ENCODE assay signal across 10 cellular contexts in the genomic region with DNA sequence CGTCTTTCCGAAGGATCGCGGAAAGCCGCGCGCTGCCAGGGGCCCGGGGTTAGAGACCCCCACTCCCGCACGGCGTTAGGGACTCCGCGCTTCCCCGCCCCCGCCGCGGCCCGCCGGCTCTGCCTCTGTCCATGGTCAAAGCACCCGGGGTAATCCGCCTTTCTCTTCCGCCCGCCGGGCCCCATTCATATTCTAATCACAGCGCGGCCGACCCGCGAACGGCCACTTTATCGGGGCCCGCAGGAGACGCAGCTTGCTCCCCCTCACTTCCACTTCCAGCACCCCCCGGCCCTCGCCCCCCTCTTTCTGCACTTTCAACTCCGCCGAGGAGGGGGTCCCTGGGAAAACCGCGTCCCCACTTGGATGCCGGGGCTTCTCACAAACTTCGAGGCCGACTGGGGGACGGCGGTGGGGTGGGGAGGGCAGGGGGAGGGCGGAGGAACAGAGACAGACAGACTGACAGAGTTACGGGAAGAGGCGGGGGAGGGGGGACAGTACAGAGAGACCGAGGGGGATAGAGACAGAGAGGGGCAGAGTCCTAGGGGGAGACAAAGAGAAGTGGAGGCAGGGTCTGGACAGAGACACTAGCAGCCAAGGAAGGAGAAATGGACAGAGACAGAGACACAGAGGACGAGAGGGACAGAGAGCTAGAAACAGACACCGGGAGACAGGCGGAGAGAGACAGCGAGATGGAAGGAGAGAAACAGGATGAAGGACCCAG. TPM values are rescaled to one million over a fixed set of nuclear protein-coding genes. Genes with fewer than 3 reads are reported as not detected.
DNase-seq lines count a peak whose midpoint lies in the region; ATAC-seq, FAIRE-seq and TF ChIP-seq lines count a peak whose summit lies in the region.
"Had no signal": no experiment of that assay in that cellular context is flagged by ENCODE, and none has a peak within 500 bp of the region (broad histone marks: within the 10 kb centered on the region; RNA-seq: fewer than 3 reads in every experiment).

No MANE protein-coding gene starts in this region.

- FAIRE-seq in H1 (lab: Jason Lieb, UNC) = peak; percentile 39
- no peak for FAIRE-seq in HTR-8/SVneo (lab: Jason Lieb, UNC)

- H3K4ac ChIP-seq in H1 (replicated peaks; ENCODE audit: insufficient read length, low read depth, low read length) = no peak overlapping the region

- H3K4me1 ChIP-seq in MM.1S (ENCODE audit: low read length) (no peaks in the 10 kb centered on the region), H1 (replicated peaks in 1 of 4; ENCODE audit: control insufficient read depth in 3 of 4, insufficient read depth in 4 of 4, low read length in 3 of 4) (peaks cover 7 to 31% (median 18%) of the 10 kb centered on the region in 4 experiments), transverse colon (peaks cover 4 to 55% (median 44%) of the 10 kb centered on the region in 4 donors)

- no peaks in the 10 kb centered on the region for H3K36me3 Mint-ChIP-seq in nephron progenitor cell (ENCODE audit: low read depth)

- H3K9me3 ChIP-seq in MM.1S (replicated peaks; ENCODE audit: insufficient read depth, low read length) = no peaks in the 10 kb centered on the region
- no peaks in the 10 kb centered on the region; a peak in 1 of 4 replicates for H3K9me3 ChIP-seq in H1 (ENCODE audit: insufficient read depth in 2 of 2, low read depth in 1 of 2, low read length in 1 of 2)
- H3K9me3 ChIP-seq in transverse colon = no peaks in the 10 kb centered on the region

- 0 out of 2 replicates have a peak overlapping the region, but pooled peaks have one; percentile 3 for H2AK5ac ChIP-seq in H1 (ENCODE audit: low read depth, low read length)

- peak overlapping the region; percentile 66 for H3K4me3 Mint-ChIP-seq in nephron progenitor cell

- H4K91ac ChIP-seq in H1 (replicated peaks; ENCODE audit: insufficient read length, low read length) = no peak overlapping the region

- H3K14ac ChIP-seq in H1 (ENCODE audit: insufficient read length) = no peak overlapping the region

- POLR2A ChIA-PET in H1 (lab: Charles Lee; ENCODE audit: partially characterized antibody) = interaction anchor here (1.0 kb wide), 1 partner anchor 193 kb away, joined by 3 read pairs; a partner anchor contains a TSS

- H3K79me2 ChIP-seq in MM.1S (ENCODE audit: low read length) = no peaks in the 10 kb centered on the region
- no peaks in the 10 kb centered on the region for H3K79me2 ChIP-seq in H1 (ENCODE audit: control insufficient read depth in 1 of 2, insufficient read depth in 2 of 2, low read length in 2 of 2)

- H3K23ac ChIP-seq in H1 (ENCODE audit: insufficient read length) = no peak overlapping the region

- no peak overlapping the region for H2BK120ac ChIP-seq in H1 (replicated peaks; ENCODE audit: low read depth, low read length)

- H3K4me1 Mint-ChIP-seq in nephron progenitor cell = peaks cover 39% of the 10 kb centered on the region

- CTCF ChIA-PET in H1 (lab: Charles Lee; ENCODE audit: partially characterized antibody) = interaction anchor here (0.8 to 1.5 kb wide), 3 partner anchors 192 to 241 kb away, joined by 3 to 5 read pairs (median 4); a partner anchor contains a TSS

- H3F3A ChIP-seq in MM.1S (ENCODE audit: insufficient read depth, low read length) = no peaks in the 10 kb centered on the region

- DNase-seq in DMS53 (lab: John Stamatoyannopoulos, UW) = peak; percentile 81
- no peak for DNase-seq in MM.1S
- peak in 1 of 2 experiments; percentile 84 for DNase-seq in H1 (ENCODE audit: low read depth in 1 of 2, low spot score in 2 of 2)
- peak; percentile 81 for DNase-seq in nephron progenitor cell
- no peak for DNase-seq in transverse colon
- no peak for DNase-seq in HTR-8/SVneo (ENCODE audit: insufficient read length, low spot score)
- DNase-seq: activated effector memory CD4-positive, alpha-beta T cell treated with anti-CD3 and anti-CD28 coated beads, Interleukin-2, amount 50 U/mL, for 16 hours had no signal

- peaks cover 20% of the 10 kb centered on the region; the same call in 1 of the 2 replicates for H3K23me2 ChIP-seq in H1 (ENCODE audit: low read depth, low read length)

- in situ Hi-C loops in transverse colon (cut with MboI; ENCODE audit: low pct_ligation_motif_present in 1 of 4, low pct_unique_long_range_greater_than_20kb in 1 of 4, low sequenced_read_pairs in 3 of 4) = no loop called here

- no peaks in the 10 kb centered on the region for H4K20me1 ChIP-seq in MM.1S (ENCODE audit: insufficient read depth, low read length)
- H4K20me1 ChIP-seq in H1 (replicated peaks in 1 of 2; ENCODE audit: control insufficient read depth in 1 of 2, insufficient read depth in 2 of 2, low read length in 2 of 2) = peaks cover 10 to 29% of the 10 kb centered on the region in 2 experiments

- 1% methylated on average over 31 of the region's 52 CpGs; no CpG with 5 or more reads in 1 of the 2 experiments for WGBS in H1 (ENCODE audit: extremely low coverage in 1 of 2, insufficient coverage in 1 of 2, insufficient read length in 1 of 2, insufficient replicate concordance in 2 of 2, low coverage in 1 of 2, low lambda C conversion rate in 2 of 2, missing lambda C conversion rate in 1 of 2), 2 experiments
- 3 to 15% methylated on average over 7 to 51 of the region's 52 CpGs for WGBS in transverse colon (ENCODE audit: low coverage in 1 of 2), 2 donors

- no peaks in the 10 kb centered on the region for H3K9me3 Mint-ChIP-seq in nephron progenitor cell

- TF ChIP-seq EP300 in H1 (IDR thresholded peaks at IDR 0.05; ENCODE audit: borderline replicate concordance in 1 of 2, low read depth in 2 of 2, low read length in 2 of 2) = peak in 1 of 2 experiments; percentile 67; a peak in 1 of 3 replicates
- no peak for TF ChIP-seq EP300 in transverse colon (IDR thresholded peaks at IDR 0.05; ENCODE audit: low read depth)

- H3K79me1 ChIP-seq in H1 (ENCODE audit: low read depth, low read length) = no peaks in the 10 kb centered on the region

- H3K9me2 ChIP-seq in MM.1S (replicated peaks; ENCODE audit: insufficient read depth, low read length) = no peaks in the 10 kb centered on the region

- peaks cover 99% of the 10 kb centered on the region for H3K27me3 Mint-ChIP-seq in nephron progenitor cell (ENCODE audit: low read depth, poor library complexity)

- H2AFZ ChIP-seq in MM.1S (ENCODE audit: low read length) (no peak overlapping the region), H1 (ENCODE audit: low read length) (no peak overlapping the region)

- ATAC-seq in GM18498 (IDR thresholded peaks at IDR 0.05; ENCODE audit: unreplicated experiment) (no peak), esophagus mucosa (no peak)

- H3K27me3 ChIP-seq in MM.1S (replicated peaks; ENCODE audit: insufficient read depth, low read length) = peaks cover 48% of the 10 kb centered on the region
- peaks cover 66 to 83% (median 79%) of the 10 kb centered on the region in 4 experiments for H3K27me3 ChIP-seq in H1 (replicated peaks in 1 of 4; ENCODE audit: control insufficient read depth in 3 of 4, extremely low read depth in 1 of 4, insufficient read depth in 3 of 4, low read length in 3 of 4)
- peaks cover 100% of the 10 kb centered on the region for H3K27me3 ChIP-seq in transverse colon

- no peak overlapping the region; the same call in 1 of the 2 replicates for H3K18ac ChIP-seq in H1 (ENCODE audit: extremely low read depth, low read length)

- no peak overlapping the region for H4K8ac ChIP-seq in H1 (ENCODE audit: extremely low read depth, insufficient read depth, low read length)

- H4K5ac ChIP-seq in H1 (ENCODE audit: insufficient read length, low read depth, low read length) = no peak overlapping the region

- peak overlapping the region; percentile 21; the same call in 1 of the 2 replicates for H3K4me2 ChIP-seq in MM.1S (ENCODE audit: low read depth, low read length)
- H3K4me2 ChIP-seq in H1 (ENCODE audit: insufficient read depth in 1 of 2, low read depth in 2 of 2, low read length in 2 of 2) = peak overlapping the region; percentile 88 to 91

- TF ChIP-seq RAD21 in H1 (IDR thresholded peaks at IDR 0.05 in 1 of 2, conservative IDR thresholded peaks at IDR 0.05 in 1 of 2; ENCODE audit: low read depth in 2 of 2, low read length in 2 of 2) = no peak

- H3K36me3 ChIP-seq in MM.1S (replicated peaks; ENCODE audit: insufficient read depth, low read length) (no peaks in the 10 kb centered on the region), H1 (ENCODE audit: control insufficient read depth in 2 of 4, insufficient read depth in 4 of 4, low read length in 3 of 4) (no peaks in the 10 kb centered on the region; a peak in 1 of 8 replicates), transverse colon (no peaks in the 10 kb centered on the region)

- no peak for TF ChIP-seq POLR2A in H1 (IDR thresholded peaks at IDR 0.05; ENCODE audit: control extremely low read depth in 1 of 2, low read depth in 2 of 2, low read length in 2 of 2)
- TF ChIP-seq POLR2A in transverse colon (IDR thresholded peaks at IDR 0.05) = no peak

- H3K56ac ChIP-seq in H1 (replicated peaks; ENCODE audit: insufficient read length, low read depth, low read length) = no peak overlapping the region

- H3K27ac Mint-ChIP-seq in nephron progenitor cell = no peak overlapping the region

- no peak overlapping the region for H2BK5ac ChIP-seq in H1 (ENCODE audit: low read depth, low read length)

- intact Hi-C loops in transverse colon (cut with DNase I; ENCODE audit: low total_unique reads) = loop anchor here (10.0 kb wide), 1 partner anchor 53 kb away; no protein-coding TSS in a partner anchor

- H3K9ac ChIP-seq in MM.1S (ENCODE audit: low read length) (no peak overlapping the region), H1 (replicated peaks in 1 of 4; ENCODE audit: extremely low read depth in 1 of 4, low read depth in 3 of 4, low read length in 3 of 4) (no peak overlapping the region; a peak in 1 of 7 replicates)

- H3K4me3 ChIP-seq in MM.1S (ENCODE audit: low read length) (no peak overlapping the region), H1 (ENCODE audit: extremely low read depth in 1 of 4, insufficient read depth in 2 of 4, low read depth in 3 of 4, low read length in 4 of 4) (peak overlapping the region; percentile 12 to 72 (median 34); a peak in 5 of 8 replicates), transverse colon (peak overlapping the region in 1 of 4 donors; percentile 49)

- H3K27ac ChIP-seq in MM.1S (ENCODE audit: low read length) = no peak overlapping the region
- no peak overlapping the region for H3K27ac ChIP-seq in H1 (ENCODE audit: low read depth, low read length)
- H3K27ac ChIP-seq in transverse colon = no peak overlapping the region

- TF ChIP-seq CTCF in MM.1S (IDR thresholded peaks at IDR 0.05; ENCODE audit: low read length) (no peak), H1 (IDR thresholded peaks at IDR 0.05; ENCODE audit: control extremely low read depth in 1 of 3, insufficient read depth in 1 of 3, low read depth in 1 of 3, low read length in 3 of 3) (no peak), nephron progenitor cell (IDR thresholded peaks at IDR 0.05) (no peak), transverse colon (IDR thresholded peaks at IDR 0.05) (no peak)

- peak overlapping the region; percentile 86; the same call in 1 of the 2 replicates for H2BK20ac ChIP-seq in H1 (ENCODE audit: low read length)

- H2BK15ac ChIP-seq in H1 (ENCODE audit: low read length) = no peak overlapping the region

- 0 out of 2 replicates have a peak overlapping the region, but pooled peaks have one; percentile 4 for H2BK12ac ChIP-seq in H1 (ENCODE audit: low read depth, low read length)

RNA-seq across cellular contexts. Expression of a gene that starts 1.1 kb away (rescaled TPM):
- total RNA-seq in H1 (2021; fragmentation: NEBNext Ultra II Directional; extraction: Animal tissue kit (Norgen Biotek cat#: 25700)) = not detected in 2 replicates
- 0.05 and 0.06 TPM in 2 replicates for polyA plus RNA-seq in H1 (2011; rRNA removed)
- polyA plus RNA-seq in H1 (2011; cell fraction: cytosol; rRNA removed) = 0.08 TPM
- 0.09 TPM for polyA plus RNA-seq in H1 (2011; cell fraction: nucleus; rRNA removed)
- polyA plus RNA-seq in H1 (2012, experiment 1 of 2) = 0.10 to 0.17 TPM (median 0.12 TPM) in 4 replicates
- polyA plus RNA-seq in H1 (2012, experiment 2 of 2) = not detected
- 0.08 TPM for polyA plus RNA-seq in H1 (2013, experiment 1 of 2)
- 0.04 TPM for polyA plus RNA-seq in H1 (2013, experiment 2 of 2)
- polyA minus RNA-seq in H1 (2011; rRNA and poly(A)+ RNA removed) = 0.19 TPM in 1 of 2 replicates, not detected in the other
- not detected for polyA minus RNA-seq in H1 (2011; cell fraction: cytosol; rRNA and poly(A)+ RNA removed)
- polyA minus RNA-seq in H1 (2011; cell fraction: nucleus; rRNA and poly(A)+ RNA removed) = 0.50 TPM
- total RNA-seq in transverse colon = not detected
- not detected for total RNA-seq in esophagus mucosa
- total RNA-seq: RPMI7951 had no signal

Comparison
In these comparisons a context has a peak if more than half of its experiments do, and no peak if none do; other contexts are left out.
1. DNase-seq: peak in DMS53 (single experiment) and nephron progenitor cell (single experiment); none in MM.1S (single experiment), transverse colon (single experiment) and HTR-8/SVneo (single experiment).